23 cellular contexts compared by ENCODE assay signal in the genomic region with DNA sequence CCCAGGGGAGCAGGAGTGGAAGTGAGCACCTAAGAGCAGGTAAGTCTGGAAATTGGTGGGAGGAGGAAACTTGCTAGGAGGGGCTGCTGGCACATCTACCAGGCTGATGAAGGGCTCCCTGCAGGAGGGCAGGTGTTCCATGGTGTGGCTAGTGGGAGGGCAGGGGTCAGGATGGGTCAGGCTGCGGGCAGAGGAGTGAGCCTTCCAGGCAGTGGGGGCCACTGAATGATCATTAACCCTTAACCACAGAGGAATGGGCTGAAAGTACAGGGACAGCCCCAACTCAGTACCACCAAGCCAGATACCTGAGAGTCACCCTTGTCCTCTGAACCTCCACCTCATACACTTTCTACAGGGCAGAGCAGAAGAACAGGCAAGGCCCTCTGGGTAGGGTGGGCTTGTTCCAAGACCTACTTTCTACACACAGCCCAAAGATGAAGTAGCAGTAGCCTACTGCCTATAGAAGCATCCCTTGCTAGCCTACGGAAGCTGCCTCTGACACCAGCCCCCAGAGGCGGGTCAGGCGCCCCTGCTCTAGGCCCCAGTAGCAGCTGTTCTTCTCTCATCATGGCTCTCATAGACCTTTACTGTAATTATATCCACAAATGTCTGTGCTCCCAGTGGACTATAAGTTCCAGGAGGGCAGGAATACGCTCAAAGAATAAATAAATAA.
"Had no signal": no experiment of that assay in that cellular context is flagged by ENCODE, and none has a peak within 500 bp of the region (broad histone marks: within the 10 kb centered on the region; RNA-seq: fewer than 3 reads in every experiment).

No MANE protein-coding gene starts in this region.

- DNase-seq: activated CD4-positive, alpha-beta T cell treated with anti-CD3 and anti-CD28 coated beads for 48 hours; activated CD4-positive, CD25-positive, alpha-beta regulatory T cell; activated CD8-positive, alpha-beta memory T cell treated with anti-CD3 and anti-CD28 coated beads for 24 hours; activated CD8-positive, alpha-beta memory T cell treated with anti-CD3 and anti-CD28 coated beads, Interleukin-2, amount 50 U/mL, for 48 hours; activated effector memory CD4-positive, alpha-beta T cell treated with anti-CD3 and anti-CD28 coated beads, Interleukin-2, amount 50 U/mL, for 16 hours; activated naive CD4-positive, alpha-beta T cell treated with anti-CD3 and anti-CD28 coated beads, Interleukin-2, amount 50 U/mL, for 16 hours; activated T-cell treated with anti-CD3 and anti-CD28 coated beads, Interleukin-2, amount 50 U/mL, for 48 hours; cerebellar nuclear complex; cortex of kidney; erythroblast; kidney glomerular epithelial cell; mesenchymal stem cell; mucosa of descending colon; naive B cell; stimulated activated naive CD4-positive, alpha-beta T cell; T-cell; T-helper 9 cell had no signal

- FAIRE-seq: endometrium, frontal cortex, urothelium cell line had no signal

- H3K36me3 ChIP-seq: ascending aorta, breast epithelium had no signal

- H3K9ac ChIP-seq: parathyroid adenoma had no signal

- H3K4me3 ChIP-seq: ascending aorta, breast epithelium, mucosa of descending colon had no signal

- H3K27me3 ChIP-seq: ascending aorta, breast epithelium had no signal

- H3K9me3 ChIP-seq: ascending aorta, breast epithelium, mucosa of descending colon had no signal

- H3K27ac ChIP-seq: ascending aorta, breast epithelium, parathyroid adenoma had no signal
